ENCODE assay signal across 1 cellular context in the genomic region with DNA sequence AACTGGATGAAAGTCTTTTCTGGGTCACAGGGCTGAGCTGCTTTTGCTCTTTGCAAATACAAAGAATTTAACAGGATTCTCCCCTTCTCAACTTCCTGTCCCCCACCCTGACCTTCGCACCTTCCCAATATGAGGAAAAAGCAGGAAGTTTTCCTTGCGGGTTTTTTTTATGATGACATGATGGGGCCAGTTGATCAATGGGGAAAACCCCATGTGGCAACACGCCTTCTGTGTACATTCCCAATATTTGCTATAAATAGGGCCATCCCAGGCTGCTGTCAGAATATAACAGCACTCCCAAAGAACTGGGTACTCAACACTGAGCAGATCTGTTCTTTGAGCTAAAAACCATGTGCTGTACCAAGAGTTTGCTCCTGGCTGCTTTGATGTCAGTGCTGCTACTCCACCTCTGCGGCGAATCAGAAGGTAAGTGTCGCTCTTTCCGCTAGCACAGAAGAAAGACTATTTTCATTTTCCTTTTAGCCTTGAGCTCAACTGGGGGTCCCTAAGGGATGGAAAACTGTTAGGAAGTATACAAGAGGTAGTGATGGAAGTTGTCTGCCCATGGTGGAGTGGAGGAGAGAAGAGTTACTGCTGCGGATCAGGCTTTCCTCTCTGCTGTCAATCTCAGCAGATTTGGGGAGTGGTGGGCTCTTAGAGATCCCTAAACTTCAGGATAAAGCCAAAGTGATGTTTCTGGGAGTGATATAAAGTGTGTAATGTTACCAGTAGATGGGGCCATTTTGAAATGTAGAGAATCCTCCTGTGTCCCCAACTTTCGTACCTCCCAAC.
A peak's percentile ranks its signal among the peaks of the same experiment; 100 is the strongest.
TF ChIP-seq lines count a peak whose summit lies in the region.

A gene with protein sequence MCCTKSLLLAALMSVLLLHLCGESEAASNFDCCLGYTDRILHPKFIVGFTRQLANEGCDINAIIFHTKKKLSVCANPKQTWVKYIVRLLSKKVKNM (plus strand): TSS at position 281 of the 792 bp plus-strand sequence. CDS start 70 bp downstream, at position 351.

TF ChIP-seq in HepG2, 621 proteins besides CTCF, POLR2A, EP300 and RAD21 (continued from another document and continues in another):
- peak; percentile 9; the same call in 1 of the 2 replicates for TF ChIP-seq KDM1A (CRISPR knock-in tag; IDR thresholded peaks at IDR 0.05)
- TF ChIP-seq MTA1 (CRISPR knock-in tag; IDR thresholded peaks at IDR 0.05; ENCODE audit: borderline replicate concordance): no peak; the same call in 1 of the 2 replicates
- TF ChIP-seq ZSCAN12 (CRISPR knock-in tag; IDR thresholded peaks at IDR 0.05): 0 out of 2 replicates have a peak, but pooled peaks have one; percentile 65
- peak; percentile 64; the same call in 1 of the 2 replicates for TF ChIP-seq MED13 (CRISPR knock-in tag; IDR thresholded peaks at IDR 0.05)
- TF ChIP-seq ZNF430 (CRISPR knock-in tag; IDR thresholded peaks at IDR 0.05): peak; percentile 93; the same call in 1 of the 2 replicates
- TF ChIP-seq, protein P1, sequence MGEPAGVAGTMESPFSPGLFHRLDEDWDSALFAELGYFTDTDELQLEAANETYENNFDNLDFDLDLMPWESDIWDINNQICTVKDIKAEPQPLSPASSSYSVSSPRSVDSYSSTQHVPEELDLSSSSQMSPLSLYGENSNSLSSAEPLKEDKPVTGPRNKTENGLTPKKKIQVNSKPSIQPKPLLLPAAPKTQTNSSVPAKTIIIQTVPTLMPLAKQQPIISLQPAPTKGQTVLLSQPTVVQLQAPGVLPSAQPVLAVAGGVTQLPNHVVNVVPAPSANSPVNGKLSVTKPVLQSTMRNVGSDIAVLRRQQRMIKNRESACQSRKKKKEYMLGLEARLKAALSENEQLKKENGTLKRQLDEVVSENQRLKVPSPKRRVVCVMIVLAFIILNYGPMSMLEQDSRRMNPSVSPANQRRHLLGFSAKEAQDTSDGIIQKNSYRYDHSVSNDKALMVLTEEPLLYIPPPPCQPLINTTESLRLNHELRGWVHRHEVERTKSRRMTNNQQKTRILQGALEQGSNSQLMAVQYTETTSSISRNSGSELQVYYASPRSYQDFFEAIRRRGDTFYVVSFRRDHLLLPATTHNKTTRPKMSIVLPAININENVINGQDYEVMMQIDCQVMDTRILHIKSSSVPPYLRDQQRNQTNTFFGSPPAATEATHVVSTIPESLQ (CRISPR knock-in tag; conservative IDR thresholded peaks at IDR 0.05): 0 out of 2 replicates have a peak, but pooled peaks have one; percentile 26
- no peak for TF ChIP-seq RBAK (CRISPR knock-in tag; IDR thresholded peaks at IDR 0.05)
- TF ChIP-seq, protein P2, sequence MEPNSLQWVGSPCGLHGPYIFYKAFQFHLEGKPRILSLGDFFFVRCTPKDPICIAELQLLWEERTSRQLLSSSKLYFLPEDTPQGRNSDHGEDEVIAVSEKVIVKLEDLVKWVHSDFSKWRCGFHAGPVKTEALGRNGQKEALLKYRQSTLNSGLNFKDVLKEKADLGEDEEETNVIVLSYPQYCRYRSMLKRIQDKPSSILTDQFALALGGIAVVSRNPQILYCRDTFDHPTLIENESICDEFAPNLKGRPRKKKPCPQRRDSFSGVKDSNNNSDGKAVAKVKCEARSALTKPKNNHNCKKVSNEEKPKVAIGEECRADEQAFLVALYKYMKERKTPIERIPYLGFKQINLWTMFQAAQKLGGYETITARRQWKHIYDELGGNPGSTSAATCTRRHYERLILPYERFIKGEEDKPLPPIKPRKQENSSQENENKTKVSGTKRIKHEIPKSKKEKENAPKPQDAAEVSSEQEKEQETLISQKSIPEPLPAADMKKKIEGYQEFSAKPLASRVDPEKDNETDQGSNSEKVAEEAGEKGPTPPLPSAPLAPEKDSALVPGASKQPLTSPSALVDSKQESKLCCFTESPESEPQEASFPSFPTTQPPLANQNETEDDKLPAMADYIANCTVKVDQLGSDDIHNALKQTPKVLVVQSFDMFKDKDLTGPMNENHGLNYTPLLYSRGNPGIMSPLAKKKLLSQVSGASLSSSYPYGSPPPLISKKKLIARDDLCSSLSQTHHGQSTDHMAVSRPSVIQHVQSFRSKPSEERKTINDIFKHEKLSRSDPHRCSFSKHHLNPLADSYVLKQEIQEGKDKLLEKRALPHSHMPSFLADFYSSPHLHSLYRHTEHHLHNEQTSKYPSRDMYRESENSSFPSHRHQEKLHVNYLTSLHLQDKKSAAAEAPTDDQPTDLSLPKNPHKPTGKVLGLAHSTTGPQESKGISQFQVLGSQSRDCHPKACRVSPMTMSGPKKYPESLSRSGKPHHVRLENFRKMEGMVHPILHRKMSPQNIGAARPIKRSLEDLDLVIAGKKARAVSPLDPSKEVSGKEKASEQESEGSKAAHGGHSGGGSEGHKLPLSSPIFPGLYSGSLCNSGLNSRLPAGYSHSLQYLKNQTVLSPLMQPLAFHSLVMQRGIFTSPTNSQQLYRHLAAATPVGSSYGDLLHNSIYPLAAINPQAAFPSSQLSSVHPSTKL (CRISPR knock-in tag; IDR thresholded peaks at IDR 0.05): peak; percentile 98
- TF ChIP-seq FIP1L1 (IDR thresholded peaks at IDR 0.05; ENCODE audit: borderline replicate concordance, insufficient read depth, low read depth, low read length): 0 out of 2 replicates have a peak, but pooled peaks have one; percentile 79
- peak; percentile 83 for TF ChIP-seq ONECUT2 (CRISPR knock-in tag; IDR thresholded peaks at IDR 0.05)
- TF ChIP-seq HOXA7 (CRISPR knock-in tag; IDR thresholded peaks at IDR 0.05): no peak
- TF ChIP-seq HNRNPH1 (optimal IDR thresholded peaks at IDR 0.05; ENCODE audit: low read depth, low read length): no peak
- TF ChIP-seq ZNF562 (CRISPR knock-in tag; IDR thresholded peaks at IDR 0.05; ENCODE audit: borderline replicate concordance): no peak
- no peak; the same call in 1 of the 2 replicates for TF ChIP-seq ZBTB38 (CRISPR knock-in tag; IDR thresholded peaks at IDR 0.05)
- no peak for TF ChIP-seq PAWR (CRISPR knock-in tag; IDR thresholded peaks at IDR 0.05; ENCODE audit: borderline replicate concordance)
- TF ChIP-seq PHF8 (CRISPR knock-in tag; IDR thresholded peaks at IDR 0.05): peak; percentile 69; the same call in 1 of the 2 replicates
- TF ChIP-seq SIN3A (IDR thresholded peaks at IDR 0.05; ENCODE audit: borderline replicate concordance, low read depth, low read length): peak; percentile 91
- TF ChIP-seq, protein P3, sequence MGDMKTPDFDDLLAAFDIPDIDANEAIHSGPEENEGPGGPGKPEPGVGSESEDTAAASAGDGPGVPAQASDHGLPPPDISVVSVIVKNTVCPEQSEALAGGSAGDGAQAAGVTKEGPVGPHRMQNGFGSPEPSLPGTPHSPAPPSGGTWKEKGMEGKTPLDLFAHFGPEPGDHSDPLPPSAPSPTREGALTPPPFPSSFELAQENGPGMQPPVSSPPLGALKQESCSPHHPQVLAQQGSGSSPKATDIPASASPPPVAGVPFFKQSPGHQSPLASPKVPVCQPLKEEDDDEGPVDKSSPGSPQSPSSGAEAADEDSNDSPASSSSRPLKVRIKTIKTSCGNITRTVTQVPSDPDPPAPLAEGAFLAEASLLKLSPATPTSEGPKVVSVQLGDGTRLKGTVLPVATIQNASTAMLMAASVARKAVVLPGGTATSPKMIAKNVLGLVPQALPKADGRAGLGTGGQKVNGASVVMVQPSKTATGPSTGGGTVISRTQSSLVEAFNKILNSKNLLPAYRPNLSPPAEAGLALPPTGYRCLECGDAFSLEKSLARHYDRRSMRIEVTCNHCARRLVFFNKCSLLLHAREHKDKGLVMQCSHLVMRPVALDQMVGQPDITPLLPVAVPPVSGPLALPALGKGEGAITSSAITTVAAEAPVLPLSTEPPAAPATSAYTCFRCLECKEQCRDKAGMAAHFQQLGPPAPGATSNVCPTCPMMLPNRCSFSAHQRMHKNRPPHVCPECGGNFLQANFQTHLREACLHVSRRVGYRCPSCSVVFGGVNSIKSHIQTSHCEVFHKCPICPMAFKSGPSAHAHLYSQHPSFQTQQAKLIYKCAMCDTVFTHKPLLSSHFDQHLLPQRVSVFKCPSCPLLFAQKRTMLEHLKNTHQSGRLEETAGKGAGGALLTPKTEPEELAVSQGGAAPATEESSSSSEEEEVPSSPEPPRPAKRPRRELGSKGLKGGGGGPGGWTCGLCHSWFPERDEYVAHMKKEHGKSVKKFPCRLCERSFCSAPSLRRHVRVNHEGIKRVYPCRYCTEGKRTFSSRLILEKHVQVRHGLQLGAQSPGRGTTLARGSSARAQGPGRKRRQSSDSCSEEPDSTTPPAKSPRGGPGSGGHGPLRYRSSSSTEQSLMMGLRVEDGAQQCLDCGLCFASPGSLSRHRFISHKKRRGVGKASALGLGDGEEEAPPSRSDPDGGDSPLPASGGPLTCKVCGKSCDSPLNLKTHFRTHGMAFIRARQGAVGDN (CRISPR knock-in tag; IDR thresholded peaks at IDR 0.05): no peak
- TF ChIP-seq ZNF660 (CRISPR knock-in tag; IDR thresholded peaks at IDR 0.05; ENCODE audit: borderline replicate concordance, low read depth): no peak
- no peak for TF ChIP-seq ZNF256 (CRISPR knock-in tag; conservative IDR thresholded peaks at IDR 0.05)
- no peak; the same call in 1 of the 2 replicates for TF ChIP-seq ZNF816 (CRISPR knock-in tag; IDR thresholded peaks at IDR 0.05; ENCODE audit: borderline replicate concordance)
- TF ChIP-seq ZNF510 (CRISPR knock-in tag; IDR thresholded peaks at IDR 0.05; ENCODE audit: low read depth): no peak; the same call in 1 of the 2 replicates
- no peak for TF ChIP-seq ZFP62 (CRISPR knock-in tag; IDR thresholded peaks at IDR 0.05)
- TF ChIP-seq PCBP1 (IDR thresholded peaks at IDR 0.05; ENCODE audit: borderline replicate concordance, low read depth, low read length): no peak
- no peak for TF ChIP-seq ZSCAN22 (CRISPR knock-in tag; IDR thresholded peaks at IDR 0.05)
- TF ChIP-seq CHD4 (IDR thresholded peaks at IDR 0.05; ENCODE audit: borderline replicate concordance, low read length): peak; percentile 39; the same call in 1 of the 2 replicates
- TF ChIP-seq ZBTB20 (CRISPR knock-in tag; IDR thresholded peaks at IDR 0.05; ENCODE audit: borderline replicate concordance, low read depth): peak; percentile 67; the same call in 1 of the 2 replicates
- TF ChIP-seq NFYC (CRISPR knock-in tag; IDR thresholded peaks at IDR 0.05): no peak
- no peak for TF ChIP-seq MZF1 (CRISPR knock-in tag; IDR thresholded peaks at IDR 0.05; ENCODE audit: borderline replicate concordance)
- TF ChIP-seq FOXK2 (IDR thresholded peaks at IDR 0.05): peak; percentile 87
- peak; percentile 86 for TF ChIP-seq HNF4A (CRISPR knock-in tag; IDR thresholded peaks at IDR 0.05)
- no peak for TF ChIP-seq BRD4 (CRISPR knock-in tag; IDR thresholded peaks at IDR 0.05)
- TF ChIP-seq ZNF225 (CRISPR knock-in tag; IDR thresholded peaks at IDR 0.05): no peak
- no peak; the same call in 1 of the 2 replicates for TF ChIP-seq XBP1 (CRISPR knock-in tag; IDR thresholded peaks at IDR 0.05)
- TF ChIP-seq ZNF556 (CRISPR knock-in tag; IDR thresholded peaks at IDR 0.05; ENCODE audit: borderline replicate concordance): peak; percentile 84; the same call in 1 of the 2 replicates
- no peak for TF ChIP-seq NCOA5 (CRISPR knock-in tag; IDR thresholded peaks at IDR 0.05)
- peak; percentile 91; the same call in 1 of the 2 replicates for TF ChIP-seq FOXC1 (CRISPR knock-in tag; IDR thresholded peaks at IDR 0.05; ENCODE audit: borderline replicate concordance)
- TF ChIP-seq KDM3A (CRISPR knock-in tag; IDR thresholded peaks at IDR 0.05; ENCODE audit: low read depth): peak; percentile 77
- peak; percentile 81 for TF ChIP-seq DMAP1 (CRISPR knock-in tag; IDR thresholded peaks at IDR 0.05)
- no peak for TF ChIP-seq EEA1 (CRISPR knock-in tag; IDR thresholded peaks at IDR 0.05; ENCODE audit: borderline replicate concordance)
- TF ChIP-seq, protein P4, sequence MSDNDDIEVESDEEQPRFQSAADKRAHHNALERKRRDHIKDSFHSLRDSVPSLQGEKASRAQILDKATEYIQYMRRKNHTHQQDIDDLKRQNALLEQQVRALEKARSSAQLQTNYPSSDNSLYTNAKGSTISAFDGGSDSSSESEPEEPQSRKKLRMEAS (IDR thresholded peaks at IDR 0.05): peak; percentile 89
- TF ChIP-seq, protein P5, sequence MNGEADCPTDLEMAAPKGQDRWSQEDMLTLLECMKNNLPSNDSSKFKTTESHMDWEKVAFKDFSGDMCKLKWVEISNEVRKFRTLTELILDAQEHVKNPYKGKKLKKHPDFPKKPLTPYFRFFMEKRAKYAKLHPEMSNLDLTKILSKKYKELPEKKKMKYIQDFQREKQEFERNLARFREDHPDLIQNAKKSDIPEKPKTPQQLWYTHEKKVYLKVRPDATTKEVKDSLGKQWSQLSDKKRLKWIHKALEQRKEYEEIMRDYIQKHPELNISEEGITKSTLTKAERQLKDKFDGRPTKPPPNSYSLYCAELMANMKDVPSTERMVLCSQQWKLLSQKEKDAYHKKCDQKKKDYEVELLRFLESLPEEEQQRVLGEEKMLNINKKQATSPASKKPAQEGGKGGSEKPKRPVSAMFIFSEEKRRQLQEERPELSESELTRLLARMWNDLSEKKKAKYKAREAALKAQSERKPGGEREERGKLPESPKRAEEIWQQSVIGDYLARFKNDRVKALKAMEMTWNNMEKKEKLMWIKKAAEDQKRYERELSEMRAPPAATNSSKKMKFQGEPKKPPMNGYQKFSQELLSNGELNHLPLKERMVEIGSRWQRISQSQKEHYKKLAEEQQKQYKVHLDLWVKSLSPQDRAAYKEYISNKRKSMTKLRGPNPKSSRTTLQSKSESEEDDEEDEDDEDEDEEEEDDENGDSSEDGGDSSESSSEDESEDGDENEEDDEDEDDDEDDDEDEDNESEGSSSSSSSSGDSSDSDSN (CRISPR knock-in tag; IDR thresholded peaks at IDR 0.05): peak; percentile 37; the same call in 1 of the 2 replicates
- 0 out of 2 replicates have a peak, but pooled peaks have one; percentile 48 for TF ChIP-seq ZNF879 (CRISPR knock-in tag; IDR thresholded peaks at IDR 0.05)
- peak; percentile 86 for TF ChIP-seq REPIN1 (CRISPR knock-in tag; IDR thresholded peaks at IDR 0.05; ENCODE audit: borderline replicate concordance, low read depth)
- TF ChIP-seq, protein P6, sequence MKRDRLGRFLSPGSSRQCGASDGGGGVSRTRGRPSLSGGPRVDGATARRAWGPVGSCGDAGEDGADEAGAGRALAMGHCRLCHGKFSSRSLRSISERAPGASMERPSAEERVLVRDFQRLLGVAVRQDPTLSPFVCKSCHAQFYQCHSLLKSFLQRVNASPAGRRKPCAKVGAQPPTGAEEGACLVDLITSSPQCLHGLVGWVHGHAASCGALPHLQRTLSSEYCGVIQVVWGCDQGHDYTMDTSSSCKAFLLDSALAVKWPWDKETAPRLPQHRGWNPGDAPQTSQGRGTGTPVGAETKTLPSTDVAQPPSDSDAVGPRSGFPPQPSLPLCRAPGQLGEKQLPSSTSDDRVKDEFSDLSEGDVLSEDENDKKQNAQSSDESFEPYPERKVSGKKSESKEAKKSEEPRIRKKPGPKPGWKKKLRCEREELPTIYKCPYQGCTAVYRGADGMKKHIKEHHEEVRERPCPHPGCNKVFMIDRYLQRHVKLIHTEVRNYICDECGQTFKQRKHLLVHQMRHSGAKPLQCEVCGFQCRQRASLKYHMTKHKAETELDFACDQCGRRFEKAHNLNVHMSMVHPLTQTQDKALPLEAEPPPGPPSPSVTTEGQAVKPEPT (CRISPR knock-in tag; IDR thresholded peaks at IDR 0.05; ENCODE audit: low read depth): peak; percentile 70; the same call in 1 of the 2 replicates
- TF ChIP-seq, protein P7, sequence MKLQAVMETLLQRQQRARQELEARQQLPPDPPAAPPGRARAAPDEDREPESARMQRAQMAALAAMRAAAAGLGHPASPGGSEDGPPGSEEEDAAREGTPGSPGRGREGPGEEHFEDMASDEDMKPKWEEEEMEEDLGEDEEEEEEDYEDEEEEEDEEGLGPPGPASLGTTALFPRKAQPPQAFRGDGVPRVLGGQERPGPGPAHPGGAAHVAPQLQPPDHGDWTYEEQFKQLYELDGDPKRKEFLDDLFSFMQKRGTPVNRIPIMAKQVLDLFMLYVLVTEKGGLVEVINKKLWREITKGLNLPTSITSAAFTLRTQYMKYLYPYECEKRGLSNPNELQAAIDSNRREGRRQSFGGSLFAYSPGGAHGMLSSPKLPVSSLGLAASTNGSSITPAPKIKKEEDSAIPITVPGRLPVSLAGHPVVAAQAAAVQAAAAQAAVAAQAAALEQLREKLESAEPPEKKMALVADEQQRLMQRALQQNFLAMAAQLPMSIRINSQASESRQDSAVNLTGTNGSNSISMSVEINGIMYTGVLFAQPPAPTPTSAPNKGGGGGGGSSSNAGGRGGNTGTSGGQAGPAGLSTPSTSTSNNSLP (IDR thresholded peaks at IDR 0.05; ENCODE audit: low read depth, low read length): peak; percentile 97
